In genomic region chr16:29815793-29816693, GRCh38 we compare ENCODE assay signal across 1 cellular context.
TF ChIP-seq lines count a peak whose summit lies in the region.

Gene PAGR1 (plus strand): TSS chr16:29816152. CDS start chr16:29816526, 374 bp downstream.

TF ChIP-seq in WTC11, 78 proteins besides CTCF, POLR2A, EP300 and RAD21 (continued from another document and continues in another):
- TF ChIP-seq, protein P1, sequence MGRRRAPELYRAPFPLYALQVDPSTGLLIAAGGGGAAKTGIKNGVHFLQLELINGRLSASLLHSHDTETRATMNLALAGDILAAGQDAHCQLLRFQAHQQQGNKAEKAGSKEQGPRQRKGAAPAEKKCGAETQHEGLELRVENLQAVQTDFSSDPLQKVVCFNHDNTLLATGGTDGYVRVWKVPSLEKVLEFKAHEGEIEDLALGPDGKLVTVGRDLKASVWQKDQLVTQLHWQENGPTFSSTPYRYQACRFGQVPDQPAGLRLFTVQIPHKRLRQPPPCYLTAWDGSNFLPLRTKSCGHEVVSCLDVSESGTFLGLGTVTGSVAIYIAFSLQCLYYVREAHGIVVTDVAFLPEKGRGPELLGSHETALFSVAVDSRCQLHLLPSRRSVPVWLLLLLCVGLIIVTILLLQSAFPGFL (CRISPR knock-in tag; IDR thresholded peaks at IDR 0.05; ENCODE audit: borderline replicate concordance) = no peak
- TF ChIP-seq USF2 (CRISPR knock-in tag; IDR thresholded peaks at IDR 0.05) = peak; percentile 62
- TF ChIP-seq, protein P2, sequence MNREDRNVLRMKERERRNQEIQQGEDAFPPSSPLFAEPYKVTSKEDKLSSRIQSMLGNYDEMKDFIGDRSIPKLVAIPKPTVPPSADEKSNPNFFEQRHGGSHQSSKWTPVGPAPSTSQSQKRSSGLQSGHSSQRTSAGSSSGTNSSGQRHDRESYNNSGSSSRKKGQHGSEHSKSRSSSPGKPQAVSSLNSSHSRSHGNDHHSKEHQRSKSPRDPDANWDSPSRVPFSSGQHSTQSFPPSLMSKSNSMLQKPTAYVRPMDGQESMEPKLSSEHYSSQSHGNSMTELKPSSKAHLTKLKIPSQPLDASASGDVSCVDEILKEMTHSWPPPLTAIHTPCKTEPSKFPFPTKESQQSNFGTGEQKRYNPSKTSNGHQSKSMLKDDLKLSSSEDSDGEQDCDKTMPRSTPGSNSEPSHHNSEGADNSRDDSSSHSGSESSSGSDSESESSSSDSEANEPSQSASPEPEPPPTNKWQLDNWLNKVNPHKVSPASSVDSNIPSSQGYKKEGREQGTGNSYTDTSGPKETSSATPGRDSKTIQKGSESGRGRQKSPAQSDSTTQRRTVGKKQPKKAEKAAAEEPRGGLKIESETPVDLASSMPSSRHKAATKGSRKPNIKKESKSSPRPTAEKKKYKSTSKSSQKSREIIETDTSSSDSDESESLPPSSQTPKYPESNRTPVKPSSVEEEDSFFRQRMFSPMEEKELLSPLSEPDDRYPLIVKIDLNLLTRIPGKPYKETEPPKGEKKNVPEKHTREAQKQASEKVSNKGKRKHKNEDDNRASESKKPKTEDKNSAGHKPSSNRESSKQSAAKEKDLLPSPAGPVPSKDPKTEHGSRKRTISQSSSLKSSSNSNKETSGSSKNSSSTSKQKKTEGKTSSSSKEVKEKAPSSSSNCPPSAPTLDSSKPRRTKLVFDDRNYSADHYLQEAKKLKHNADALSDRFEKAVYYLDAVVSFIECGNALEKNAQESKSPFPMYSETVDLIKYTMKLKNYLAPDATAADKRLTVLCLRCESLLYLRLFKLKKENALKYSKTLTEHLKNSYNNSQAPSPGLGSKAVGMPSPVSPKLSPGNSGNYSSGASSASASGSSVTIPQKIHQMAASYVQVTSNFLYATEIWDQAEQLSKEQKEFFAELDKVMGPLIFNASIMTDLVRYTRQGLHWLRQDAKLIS (CRISPR knock-in tag; IDR thresholded peaks at IDR 0.05; ENCODE audit: borderline replicate concordance) = no peak; the same call in 1 of the 2 replicates
- TF ChIP-seq ETV6 (CRISPR knock-in tag; IDR thresholded peaks at IDR 0.05) = peak; percentile 95
- no peak for TF ChIP-seq ZNF219 (CRISPR knock-in tag; IDR thresholded peaks at IDR 0.05; ENCODE audit: borderline replicate concordance)
- TF ChIP-seq, protein P3, sequence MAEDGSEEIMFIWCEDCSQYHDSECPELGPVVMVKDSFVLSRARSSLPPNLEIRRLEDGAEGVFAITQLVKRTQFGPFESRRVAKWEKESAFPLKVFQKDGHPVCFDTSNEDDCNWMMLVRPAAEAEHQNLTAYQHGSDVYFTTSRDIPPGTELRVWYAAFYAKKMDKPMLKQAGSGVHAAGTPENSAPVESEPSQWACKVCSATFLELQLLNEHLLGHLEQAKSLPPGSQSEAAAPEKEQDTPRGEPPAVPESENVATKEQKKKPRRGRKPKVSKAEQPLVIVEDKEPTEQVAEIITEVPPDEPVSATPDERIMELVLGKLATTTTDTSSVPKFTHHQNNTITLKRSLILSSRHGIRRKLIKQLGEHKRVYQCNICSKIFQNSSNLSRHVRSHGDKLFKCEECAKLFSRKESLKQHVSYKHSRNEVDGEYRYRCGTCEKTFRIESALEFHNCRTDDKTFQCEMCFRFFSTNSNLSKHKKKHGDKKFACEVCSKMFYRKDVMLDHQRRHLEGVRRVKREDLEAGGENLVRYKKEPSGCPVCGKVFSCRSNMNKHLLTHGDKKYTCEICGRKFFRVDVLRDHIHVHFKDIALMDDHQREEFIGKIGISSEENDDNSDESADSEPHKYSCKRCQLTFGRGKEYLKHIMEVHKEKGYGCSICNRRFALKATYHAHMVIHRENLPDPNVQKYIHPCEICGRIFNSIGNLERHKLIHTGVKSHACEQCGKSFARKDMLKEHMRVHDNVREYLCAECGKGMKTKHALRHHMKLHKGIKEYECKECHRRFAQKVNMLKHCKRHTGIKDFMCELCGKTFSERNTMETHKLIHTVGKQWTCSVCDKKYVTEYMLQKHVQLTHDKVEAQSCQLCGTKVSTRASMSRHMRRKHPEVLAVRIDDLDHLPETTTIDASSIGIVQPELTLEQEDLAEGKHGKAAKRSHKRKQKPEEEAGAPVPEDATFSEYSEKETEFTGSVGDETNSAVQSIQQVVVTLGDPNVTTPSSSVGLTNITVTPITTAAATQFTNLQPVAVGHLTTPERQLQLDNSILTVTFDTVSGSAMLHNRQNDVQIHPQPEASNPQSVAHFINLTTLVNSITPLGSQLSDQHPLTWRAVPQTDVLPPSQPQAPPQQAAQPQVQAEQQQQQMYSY (CRISPR knock-in tag; IDR thresholded peaks at IDR 0.05) = 0 out of 2 replicates have a peak, but pooled peaks have one; percentile 7
- TF ChIP-seq NFE2L1 (CRISPR knock-in tag; IDR thresholded peaks at IDR 0.05) = no peak; the same call in 1 of the 2 replicates
- TF ChIP-seq PRRX2 (CRISPR knock-in tag; IDR thresholded peaks at IDR 0.05) = no peak; the same call in 1 of the 2 replicates
- TF ChIP-seq SP1 (CRISPR knock-in tag; conservative IDR thresholded peaks at IDR 0.05) = peak; percentile 84; the same call in 1 of the 2 replicates
- 0 out of 2 replicates have a peak, but pooled peaks have one; percentile 8 for TF ChIP-seq NR2C2 (CRISPR knock-in tag; IDR thresholded peaks at IDR 0.05)
- TF ChIP-seq MYBL2 (CRISPR knock-in tag; IDR thresholded peaks at IDR 0.05) = peak; percentile 87
- TF ChIP-seq CREB1 (CRISPR knock-in tag; IDR thresholded peaks at IDR 0.05) = 0 out of 2 replicates have a peak, but pooled peaks have one; percentile 15
- TF ChIP-seq ZNF138 (CRISPR knock-in tag; conservative IDR thresholded peaks at IDR 0.05) = no peak
- TF ChIP-seq, protein P4, sequence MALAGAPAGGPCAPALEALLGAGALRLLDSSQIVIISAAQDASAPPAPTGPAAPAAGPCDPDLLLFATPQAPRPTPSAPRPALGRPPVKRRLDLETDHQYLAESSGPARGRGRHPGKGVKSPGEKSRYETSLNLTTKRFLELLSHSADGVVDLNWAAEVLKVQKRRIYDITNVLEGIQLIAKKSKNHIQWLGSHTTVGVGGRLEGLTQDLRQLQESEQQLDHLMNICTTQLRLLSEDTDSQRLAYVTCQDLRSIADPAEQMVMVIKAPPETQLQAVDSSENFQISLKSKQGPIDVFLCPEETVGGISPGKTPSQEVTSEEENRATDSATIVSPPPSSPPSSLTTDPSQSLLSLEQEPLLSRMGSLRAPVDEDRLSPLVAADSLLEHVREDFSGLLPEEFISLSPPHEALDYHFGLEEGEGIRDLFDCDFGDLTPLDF (CRISPR knock-in tag; IDR thresholded peaks at IDR 0.05) = no peak
- peak; percentile 74 for TF ChIP-seq GABPB1 (CRISPR knock-in tag; IDR thresholded peaks at IDR 0.05)
- no peak for TF ChIP-seq ZSCAN18 (CRISPR knock-in tag; IDR thresholded peaks at IDR 0.05)
- no peak; the same call in 1 of the 2 replicates for TF ChIP-seq ATF6 (CRISPR knock-in tag; IDR thresholded peaks at IDR 0.05)
- TF ChIP-seq MXD4 (CRISPR knock-in tag; IDR thresholded peaks at IDR 0.05; ENCODE audit: borderline replicate concordance) = no peak
- TF ChIP-seq CBFB (CRISPR knock-in tag; IDR thresholded peaks at IDR 0.05; ENCODE audit: low read depth) = 0 out of 2 replicates have a peak, but pooled peaks have one; percentile 25
- no peak for TF ChIP-seq NFATC4 (CRISPR knock-in tag; IDR thresholded peaks at IDR 0.05)
- TF ChIP-seq, protein P5, sequence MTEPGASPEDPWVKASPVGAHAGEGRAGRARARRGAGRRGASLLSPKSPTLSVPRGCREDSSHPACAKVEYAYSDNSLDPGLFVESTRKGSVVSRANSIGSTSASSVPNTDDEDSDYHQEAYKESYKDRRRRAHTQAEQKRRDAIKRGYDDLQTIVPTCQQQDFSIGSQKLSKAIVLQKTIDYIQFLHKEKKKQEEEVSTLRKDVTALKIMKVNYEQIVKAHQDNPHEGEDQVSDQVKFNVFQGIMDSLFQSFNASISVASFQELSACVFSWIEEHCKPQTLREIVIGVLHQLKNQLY (CRISPR knock-in tag; IDR thresholded peaks at IDR 0.05) = 0 out of 2 replicates have a peak, but pooled peaks have one; percentile 33
- TF ChIP-seq, protein P6, sequence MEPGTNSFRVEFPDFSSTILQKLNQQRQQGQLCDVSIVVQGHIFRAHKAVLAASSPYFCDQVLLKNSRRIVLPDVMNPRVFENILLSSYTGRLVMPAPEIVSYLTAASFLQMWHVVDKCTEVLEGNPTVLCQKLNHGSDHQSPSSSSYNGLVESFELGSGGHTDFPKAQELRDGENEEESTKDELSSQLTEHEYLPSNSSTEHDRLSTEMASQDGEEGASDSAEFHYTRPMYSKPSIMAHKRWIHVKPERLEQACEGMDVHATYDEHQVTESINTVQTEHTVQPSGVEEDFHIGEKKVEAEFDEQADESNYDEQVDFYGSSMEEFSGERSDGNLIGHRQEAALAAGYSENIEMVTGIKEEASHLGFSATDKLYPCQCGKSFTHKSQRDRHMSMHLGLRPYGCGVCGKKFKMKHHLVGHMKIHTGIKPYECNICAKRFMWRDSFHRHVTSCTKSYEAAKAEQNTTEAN (CRISPR knock-in tag; IDR thresholded peaks at IDR 0.05) = no peak
- TF ChIP-seq ZBTB21 (CRISPR knock-in tag; IDR thresholded peaks at IDR 0.05; ENCODE audit: borderline replicate concordance) = no peak
- TF ChIP-seq AR (CRISPR knock-in tag; IDR thresholded peaks at IDR 0.05) = no peak
- TF ChIP-seq FOXK1 (CRISPR knock-in tag; IDR thresholded peaks at IDR 0.05) = peak; percentile 78
- no peak for TF ChIP-seq ZNF512 (CRISPR knock-in tag; IDR thresholded peaks at IDR 0.05; ENCODE audit: borderline replicate concordance)
- no peak for TF ChIP-seq JAZF1 (CRISPR knock-in tag; IDR thresholded peaks at IDR 0.05)
- no peak for TF ChIP-seq ATF3 (CRISPR knock-in tag; conservative IDR thresholded peaks at IDR 0.05)
